ENCODE assay signal across 1 cellular context in genomic region chr12:65937181-65937641, GRCh38.
TF ChIP-seq lines count a peak whose summit lies in the region.

No MANE protein-coding gene starts in this region.

TF ChIP-seq in HepG2, 621 proteins besides CTCF, POLR2A, EP300 and RAD21 (continued from another document and continues in another):
- TF ChIP-seq ZBTB4 (CRISPR knock-in tag; IDR thresholded peaks at IDR 0.05; ENCODE audit: borderline replicate concordance) = no peak
- no peak for TF ChIP-seq ZNF674 (CRISPR knock-in tag; IDR thresholded peaks at IDR 0.05; ENCODE audit: low read depth)
- no peak for TF ChIP-seq ZNF770 (CRISPR knock-in tag; IDR thresholded peaks at IDR 0.05)
- TF ChIP-seq POLR2G (IDR thresholded peaks at IDR 0.05; ENCODE audit: low read depth, low read length) = peak; percentile 51; the same call in 1 of the 2 replicates
- TF ChIP-seq MTERF4 (CRISPR knock-in tag; IDR thresholded peaks at IDR 0.05) = no peak
- TF ChIP-seq ZNF343 (CRISPR knock-in tag; IDR thresholded peaks at IDR 0.05) = no peak
- TF ChIP-seq GTF2F1 (IDR thresholded peaks at IDR 0.05; ENCODE audit: low read length) = no peak
- no peak for TF ChIP-seq ZFP36L2 (CRISPR knock-in tag; IDR thresholded peaks at IDR 0.05)
- peak; percentile 55 for TF ChIP-seq FOSL2 (CRISPR knock-in tag; IDR thresholded peaks at IDR 0.05)
- TF ChIP-seq GLI4 (CRISPR knock-in tag; IDR thresholded peaks at IDR 0.05; ENCODE audit: borderline replicate concordance) = no peak
- no peak for TF ChIP-seq ZNF740 (CRISPR knock-in tag; IDR thresholded peaks at IDR 0.05)
- TF ChIP-seq ZBTB26 (CRISPR knock-in tag; IDR thresholded peaks at IDR 0.05; ENCODE audit: borderline replicate concordance) = peak; percentile 66; the same call in 1 of the 2 replicates
- no peak for TF ChIP-seq ZNF260 (CRISPR knock-in tag; IDR thresholded peaks at IDR 0.05; ENCODE audit: borderline replicate concordance, low read depth)
- no peak for TF ChIP-seq ZNF772 (CRISPR knock-in tag; IDR thresholded peaks at IDR 0.05)
- TF ChIP-seq ZHX2 (IDR thresholded peaks at IDR 0.05; ENCODE audit: low read depth) = no peak
- TF ChIP-seq ZHX2 (CRISPR knock-in tag; IDR thresholded peaks at IDR 0.05; ENCODE audit: borderline replicate concordance) = no peak; the same call in 1 of the 2 replicates
- TF ChIP-seq CEBPG (CRISPR knock-in tag; IDR thresholded peaks at IDR 0.05) = no peak
- no peak for TF ChIP-seq LRRFIP1 (CRISPR knock-in tag; conservative IDR thresholded peaks at IDR 0.05)
- TF ChIP-seq TEAD3 (CRISPR knock-in tag; optimal IDR thresholded peaks at IDR 0.05; ENCODE audit: borderline replicate concordance) = peak; percentile 68
- no peak for TF ChIP-seq FOXM1 (CRISPR knock-in tag; IDR thresholded peaks at IDR 0.05)
- TF ChIP-seq TSC22D2 (CRISPR knock-in tag; IDR thresholded peaks at IDR 0.05; ENCODE audit: borderline replicate concordance) = no peak
- TF ChIP-seq PHB2 (IDR thresholded peaks at IDR 0.05; ENCODE audit: partially characterized antibody) = no peak
- peak; percentile 48; the same call in 1 of the 2 replicates for TF ChIP-seq ZMYM4 (CRISPR knock-in tag; IDR thresholded peaks at IDR 0.05)
- no peak for TF ChIP-seq ZNF484 (CRISPR knock-in tag; IDR thresholded peaks at IDR 0.05; ENCODE audit: borderline replicate concordance, low read depth)
- TF ChIP-seq ZFP90 (CRISPR knock-in tag; IDR thresholded peaks at IDR 0.05; ENCODE audit: borderline replicate concordance) = 0 out of 2 replicates have a peak, but pooled peaks have one; percentile 39
- TF ChIP-seq SIN3B (IDR thresholded peaks at IDR 0.05; ENCODE audit: low read length) = no peak
- 0 out of 2 replicates have a peak, but pooled peaks have one; percentile 19 for TF ChIP-seq ZSCAN25 (CRISPR knock-in tag; IDR thresholded peaks at IDR 0.05)
- no peak for TF ChIP-seq RFX5 (IDR thresholded peaks at IDR 0.05; ENCODE audit: low read depth, low read length)
- no peak for TF ChIP-seq ZBTB14 (CRISPR knock-in tag; IDR thresholded peaks at IDR 0.05)
- TF ChIP-seq NR2F1 (CRISPR knock-in tag; IDR thresholded peaks at IDR 0.05) = no peak
- no peak for TF ChIP-seq ZNF441 (CRISPR knock-in tag; IDR thresholded peaks at IDR 0.05; ENCODE audit: borderline replicate concordance)
- no peak for TF ChIP-seq ATF5 (CRISPR knock-in tag; IDR thresholded peaks at IDR 0.05; ENCODE audit: low read depth)
- TF ChIP-seq ZNF577 (CRISPR knock-in tag; IDR thresholded peaks at IDR 0.05; ENCODE audit: borderline replicate concordance, low read depth) = no peak
- TF ChIP-seq PAXIP1 (CRISPR knock-in tag; conservative IDR thresholded peaks at IDR 0.05) = peak; percentile 73
- TF ChIP-seq ZNF33A (CRISPR knock-in tag; IDR thresholded peaks at IDR 0.05; ENCODE audit: borderline replicate concordance) = no peak
- no peak for TF ChIP-seq ATRX (CRISPR knock-in tag; IDR thresholded peaks at IDR 0.05; ENCODE audit: borderline replicate concordance)
- TF ChIP-seq ZNF614 (CRISPR knock-in tag; IDR thresholded peaks at IDR 0.05; ENCODE audit: borderline replicate concordance) = peak; percentile 69; the same call in 1 of the 2 replicates
- TF ChIP-seq MED1 (CRISPR knock-in tag; IDR thresholded peaks at IDR 0.05) = peak; percentile 76
